In the genomic region with DNA sequence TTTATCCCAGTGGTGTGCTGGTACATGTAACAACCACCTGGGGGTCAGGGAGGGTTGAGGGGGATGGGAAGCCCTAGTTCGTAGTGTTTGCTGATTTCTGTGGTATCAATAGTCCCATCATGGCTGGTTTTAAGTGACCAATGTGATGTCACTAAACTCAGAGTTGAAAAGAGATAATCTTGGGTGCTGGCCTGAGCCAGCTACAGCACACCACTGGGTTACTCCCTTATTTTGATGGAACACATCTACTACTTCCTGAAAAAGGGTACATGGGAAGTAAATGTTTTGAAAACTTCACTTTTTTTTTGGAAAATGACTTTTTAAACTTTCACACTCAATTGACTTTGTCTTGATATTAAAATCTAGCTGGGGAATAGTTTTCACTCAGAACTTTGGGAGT, we compare ENCODE assay signal across 15 cellular contexts.
DNase-seq lines count a peak whose midpoint lies in the region; ATAC-seq and TF ChIP-seq lines count a peak whose summit lies in the region.
"Had no signal": no experiment of that assay in that cellular context is flagged by ENCODE, and none has a peak within 500 bp of the region (broad histone marks: within the 10 kb centered on the region; RNA-seq: fewer than 3 reads in every experiment).

No MANE protein-coding gene starts in this region.

- no peak overlapping the region for H2AFZ ChIP-seq in OCI-LY1 (ENCODE audit: low read length)

- H3K27me3 Mint-ChIP-seq in stimulated activated naive CD8-positive, alpha-beta T cell treated with anti-CD3 and anti-CD28 coated beads, Interleukin-15, Interleukin-2, amounts not matched to agents 100 ng/mL and 50 ng/mL, for 24 hours = no peaks in the 10 kb centered on the region
- H3K27me3 Mint-ChIP-seq in stimulated activated naive CD8-positive, alpha-beta T cell treated with anti-CD3 and anti-CD28 coated beads, Interleukin-15, amount 100 ng/mL, for 72 hours = no peaks in the 10 kb centered on the region
- H3K27me3 Mint-ChIP-seq in memory B cell = no peaks in the 10 kb centered on the region

- no peak overlapping the region for H3K4me3 ChIP-seq in OCI-LY1 (ENCODE audit: low read depth, low read length, poor library complexity, severe bottlenecking)
- H3K4me3 ChIP-seq: HAP-1, SJCRH30 had no signal

- no peaks in the 10 kb centered on the region for H4K20me1 ChIP-seq in OCI-LY1 (ENCODE audit: insufficient read depth, low read length)

- peaks cover 41% of the 10 kb centered on the region for H3K4me1 ChIP-seq in OCI-LY1 (ENCODE audit: insufficient read depth, low read length, severe bottlenecking)
- H3K4me1 ChIP-seq: HAP-1 had no signal

- H3K4me2 ChIP-seq in OCI-LY1 (ENCODE audit: low read length) = no peak overlapping the region

- H3K27me3 ChIP-seq in OCI-LY1 (ENCODE audit: insufficient read depth, low read length) = no peaks in the 10 kb centered on the region
- H3K27me3 ChIP-seq: SJCRH30 had no signal

- peaks cover 11% of the 10 kb centered on the region; the same call in 1 of the 2 replicates for H3K9me3 ChIP-seq in OCI-LY1 (ENCODE audit: low read length)
- H3K9me3 ChIP-seq: HAP-1 had no signal

- no peaks in the 10 kb centered on the region for H3K79me2 ChIP-seq in OCI-LY1 (ENCODE audit: insufficient read depth, low read length)

- no peak for ATAC-seq in stimulated activated naive CD8-positive, alpha-beta T cell treated with anti-CD3 and anti-CD28 coated beads, Interleukin-15, amount 100 ng/mL, for 72 hours
- no peak for ATAC-seq in memory B cell (ENCODE audit: low read depth)
- ATAC-seq in HG02981 (IDR thresholded peaks at IDR 0.05; ENCODE audit: unreplicated experiment) = no peak
- ATAC-seq: CD8-positive, alpha-beta T cell had no signal

- H3K4me1 Mint-ChIP-seq in stimulated activated naive CD8-positive, alpha-beta T cell treated with anti-CD3 and anti-CD28 coated beads, Interleukin-15, Interleukin-2, amounts not matched to agents 100 ng/mL and 50 ng/mL, for 24 hours (ENCODE audit: low read depth) = peaks cover 43% of the 10 kb centered on the region
- peaks cover 24% of the 10 kb centered on the region for H3K4me1 Mint-ChIP-seq in stimulated activated naive CD8-positive, alpha-beta T cell treated with anti-CD3 and anti-CD28 coated beads, Interleukin-15, amount 100 ng/mL, for 72 hours
- peaks cover 38% of the 10 kb centered on the region for H3K4me1 Mint-ChIP-seq in memory B cell

- DNase-seq in stimulated activated naive CD8-positive, alpha-beta T cell treated with anti-CD3 and anti-CD28 coated beads, Interleukin-15, amount 100 ng/mL, for 72 hours = no peak
- DNase-seq in memory B cell (ENCODE audit: low spot score in 2 of 2) (no peak), NCI-H1417 (lab: John Stamatoyannopoulos, UW) (no peak), NCI-H524 treated with DMSO at 0.1 percent for 48 hours (lab: John Stamatoyannopoulos, UW) (no peak), AML-193 (lab: John Stamatoyannopoulos, UW) (no peak)
- DNase-seq: CD8-positive, alpha-beta T cell; MV-4-11; NCI-H1436; NCI-H2081; NCI-H510A treated with DMSO at 0.1 percent for 48 hours; SJCRH30 had no signal

- peak overlapping the region; percentile 65; the same call in 1 of the 2 replicates for H3K9ac ChIP-seq in OCI-LY1 (ENCODE audit: low read length)

- H3K36me3 Mint-ChIP-seq in stimulated activated naive CD8-positive, alpha-beta T cell treated with anti-CD3 and anti-CD28 coated beads, Interleukin-15, Interleukin-2, amounts not matched to agents 100 ng/mL and 50 ng/mL, for 24 hours (ENCODE audit: low read depth) = peaks cover 13% of the 10 kb centered on the region
- H3K36me3 Mint-ChIP-seq in memory B cell = peaks cover 9% of the 10 kb centered on the region
- H3K36me3 Mint-ChIP-seq: CD8-positive, alpha-beta T cell had no signal

- peak overlapping the region; percentile 99 for H3K27ac ChIP-seq in OCI-LY1 (ENCODE audit: low read depth, low read length, poor library complexity, severe bottlenecking)
- H3K27ac ChIP-seq: SJCRH30 had no signal

- peak overlapping the region; percentile 59 for H3K27ac Mint-ChIP-seq in stimulated activated naive CD8-positive, alpha-beta T cell treated with anti-CD3 and anti-CD28 coated beads, Interleukin-15, Interleukin-2, amounts not matched to agents 100 ng/mL and 50 ng/mL, for 24 hours
- H3K27ac Mint-ChIP-seq in stimulated activated naive CD8-positive, alpha-beta T cell treated with anti-CD3 and anti-CD28 coated beads, Interleukin-15, amount 100 ng/mL, for 72 hours = no peak overlapping the region
- peak overlapping the region; percentile 100 for H3K27ac Mint-ChIP-seq in memory B cell
- H3K27ac Mint-ChIP-seq: CD8-positive, alpha-beta T cell had no signal

- peaks cover 6% of the 10 kb centered on the region; the same call in 1 of the 2 replicates for H3K36me3 ChIP-seq in OCI-LY1 (ENCODE audit: insufficient read depth, low read length)
- H3K36me3 ChIP-seq: HAP-1, SJCRH30 had no signal

- peaks cover 20% of the 10 kb centered on the region for H3K9me3 Mint-ChIP-seq in stimulated activated naive CD8-positive, alpha-beta T cell treated with anti-CD3 and anti-CD28 coated beads, Interleukin-15, Interleukin-2, amounts not matched to agents 100 ng/mL and 50 ng/mL, for 24 hours
- peaks cover 19 to 30% of the 10 kb centered on the region in 2 donors for H3K9me3 Mint-ChIP-seq in stimulated activated naive CD8-positive, alpha-beta T cell treated with anti-CD3 and anti-CD28 coated beads, Interleukin-15, amount 100 ng/mL, for 72 hours
- peaks cover 8% of the 10 kb centered on the region for H3K9me3 Mint-ChIP-seq in memory B cell

- peaks cover 5% of the 10 kb centered on the region; the same call in 1 of the 2 replicates for H3F3A ChIP-seq in OCI-LY1 (ENCODE audit: insufficient read depth, low read length)

- H3K4me3 Mint-ChIP-seq in stimulated activated naive CD8-positive, alpha-beta T cell treated with anti-CD3 and anti-CD28 coated beads, Interleukin-15, Interleukin-2, amounts not matched to agents 100 ng/mL and 50 ng/mL, for 24 hours = no peak overlapping the region
- no peak overlapping the region for H3K4me3 Mint-ChIP-seq in stimulated activated naive CD8-positive, alpha-beta T cell treated with anti-CD3 and anti-CD28 coated beads, Interleukin-15, amount 100 ng/mL, for 72 hours
- no peak overlapping the region for H3K4me3 Mint-ChIP-seq in memory B cell
- H3K4me3 Mint-ChIP-seq: CD8-positive, alpha-beta T cell had no signal

- no peak for TF ChIP-seq CTCF in OCI-LY1 (IDR thresholded peaks at IDR 0.05; ENCODE audit: low read length)

- H3K9me2 ChIP-seq in OCI-LY1 (ENCODE audit: low read depth, low read length) = no peaks in the 10 kb centered on the region

Comparison
In these comparisons a context has a peak if more than half of its experiments do, and no peak if none do; other contexts are left out.
1. H3K27ac Mint-ChIP-seq: peak in stimulated activated naive CD8-positive, alpha-beta T cell treated with anti-CD3 and anti-CD28 coated beads, Interleukin-15, Interleukin-2, amounts not matched to agents 100 ng/mL and 50 ng/mL, for 24 hours (single experiment) and memory B cell (single experiment); none in stimulated activated naive CD8-positive, alpha-beta T cell treated with anti-CD3 and anti-CD28 coated beads, Interleukin-15, amount 100 ng/mL, for 72 hours (0 of 2).